In the genomic region with DNA sequence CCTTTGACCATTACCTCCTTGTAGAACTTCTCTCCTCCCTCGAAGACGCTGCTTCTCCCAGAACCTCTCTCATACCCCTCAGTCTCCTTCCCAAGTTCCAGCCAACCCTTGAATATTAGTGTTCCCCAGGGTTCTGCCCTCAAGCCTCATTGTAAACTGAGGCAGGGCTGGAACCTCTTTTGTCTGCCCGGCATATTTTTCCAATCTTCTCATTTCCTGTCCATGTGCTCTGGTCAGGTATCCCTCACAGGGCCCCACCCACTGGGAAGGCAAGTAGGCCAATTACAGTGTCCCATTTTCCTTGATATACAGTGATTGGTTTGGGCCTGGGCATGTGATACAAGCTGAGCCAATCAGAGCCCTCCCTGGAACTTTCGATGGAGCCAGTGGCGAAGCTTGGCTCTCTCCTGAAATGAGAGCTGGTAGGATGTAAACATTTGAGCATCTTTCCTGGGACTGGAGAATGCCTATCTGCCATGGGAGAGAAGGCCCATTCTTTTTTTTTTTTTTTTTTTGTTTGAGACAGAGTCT, we compare ENCODE assay signal across 18 cellular contexts. TPM values are rescaled to one million over a fixed set of nuclear protein-coding genes. Genes with fewer than 3 reads are reported as not detected.
A peak's percentile ranks its signal among the peaks of the same experiment; 100 is the strongest.
DNase-seq lines count a peak whose midpoint lies in the region; ATAC-seq and TF ChIP-seq lines count a peak whose summit lies in the region.
"Had no signal": no experiment of that assay in that cellular context is flagged by ENCODE, and none has a peak within 500 bp of the region (broad histone marks: within the 10 kb centered on the region; RNA-seq: fewer than 3 reads in every experiment).

No MANE protein-coding gene starts in this region.

- no peak for ATAC-seq in activated naive CD4-positive, alpha-beta T cell treated with anti-CD3 and anti-CD28 coated beads, Interleukin-2, amount 50 U/mL, for 72 hours
- no peak for ATAC-seq in stimulated activated memory B cell treated with anti-CD40 and anti-IgM and Interleukin-4, amounts not matched to agents 10 μg/mL and 1 μg/mL and 100 μg/mL, for 72 hours
- ATAC-seq in GM21367 (IDR thresholded peaks at IDR 0.05; ENCODE audit: unreplicated experiment), result no peak
- ATAC-seq: lower lobe of right lung, right cardiac atrium had no signal

- H3K36me3 Mint-ChIP-seq in activated naive CD4-positive, alpha-beta T cell treated with anti-CD3 and anti-CD28 coated beads for 36 hours (ENCODE audit: low read depth), result no peaks in the 10 kb centered on the region
- peaks cover 13 to 17% of the 10 kb centered on the region in 2 donors for H3K36me3 Mint-ChIP-seq in activated naive CD4-positive, alpha-beta T cell treated with anti-CD3 and anti-CD28 coated beads, Interleukin-2, amount 50 U/mL, for 72 hours
- no peaks in the 10 kb centered on the region for H3K36me3 Mint-ChIP-seq in stimulated activated memory B cell treated with anti-CD40 and anti-IgM and Interleukin-4, amounts not matched to agents 10 μg/mL and 1 μg/mL and 100 μg/mL, for 72 hours

- peaks cover 90% of the 10 kb centered on the region for H3K4me1 Mint-ChIP-seq in activated naive CD4-positive, alpha-beta T cell treated with anti-CD3 and anti-CD28 coated beads for 36 hours (ENCODE audit: low read depth)
- H3K4me1 Mint-ChIP-seq in stimulated activated memory B cell treated with anti-CD40 and anti-IgM and Interleukin-4, amounts not matched to agents 10 μg/mL and 1 μg/mL and 100 μg/mL, for 72 hours, result peaks cover 93% of the 10 kb centered on the region

- intact Hi-C loops in activated naive CD4-positive, alpha-beta T cell treated with anti-CD3 and anti-CD28 coated beads for 36 hours (cut with micrococcal nuclease), result loop anchor here (5.0 kb wide), 1 partner anchor 1584 kb away; no protein-coding TSS in a partner anchor

- no peak overlapping the region for H3K4me3 ChIP-seq in HEK293 (ENCODE audit: low read depth, low read length)
- H3K4me3 ChIP-seq: breast epithelium, lower lobe of right lung, SK-N-MC had no signal

- TF ChIP-seq CTCF in HEK293 (tag by site-specific recombination; IDR thresholded peaks at IDR 0.05), result no peak

- POLR2A ChIA-PET in HEK293 (lab: Yijun Ruan, JAX), result no interaction called here

- no peaks in the 10 kb centered on the region for H3K4me1 ChIP-seq in HEK293 (ENCODE audit: control insufficient read depth, insufficient read depth, low read length)

- no peak for DNase-seq in activated naive CD4-positive, alpha-beta T cell treated with anti-CD3 and anti-CD28 coated beads for 36 hours
- DNase-seq in activated naive CD4-positive, alpha-beta T cell (lab: John Stamatoyannopoulos, UW), result no peak
- no peak for DNase-seq in activated naive CD4-positive, alpha-beta T cell treated with anti-CD3 and anti-CD28 coated beads, Interleukin-2, amount 50 U/mL, for 72 hours (ENCODE audit: low spot score in 2 of 2)
- no peak for DNase-seq in AG08396 (ENCODE audit: low spot score)
- DNase-seq in NK-92 treated with Interleukin-12 subunit alpha and Interleukin-12 subunit beta, amount 100 ng/mL, for 24 hours (lab: John Stamatoyannopoulos, UW), result no peak
- DNase-seq: activated T-cell treated with anti-CD3 and anti-CD28 coated beads, Interleukin-2, amount 50 U/mL, for 1 hour; cortex of kidney; GF-D8; H7; lower lobe of right lung; NCI-H1417 treated with DMSO at 0.1 percent for 48 hours; right cardiac atrium; trophoblast cell had no signal

- H3K27ac Mint-ChIP-seq in activated naive CD4-positive, alpha-beta T cell treated with anti-CD3 and anti-CD28 coated beads for 36 hours, result peak overlapping the region; percentile 65
- H3K27ac Mint-ChIP-seq in activated naive CD4-positive, alpha-beta T cell treated with anti-CD3 and anti-CD28 coated beads, Interleukin-2, amount 50 U/mL, for 72 hours, result peak overlapping the region; percentile 12 to 88
- H3K27ac Mint-ChIP-seq in stimulated activated memory B cell treated with anti-CD40 and anti-IgM and Interleukin-4, amounts not matched to agents 10 μg/mL and 1 μg/mL and 100 μg/mL, for 72 hours, result peak overlapping the region; percentile 89

- no peaks in the 10 kb centered on the region for H3K36me3 ChIP-seq in HEK293 (ENCODE audit: control insufficient read depth in 2 of 2, insufficient read depth in 1 of 2, low read length in 2 of 2)
- H3K36me3 ChIP-seq: breast epithelium, lower lobe of right lung had no signal

- CTCF ChIA-PET in activated naive CD4-positive, alpha-beta T cell treated with anti-CD3 and anti-CD28 coated beads for 36 hours (lab: Charles Lee), result no interaction called here
- CTCF ChIA-PET in HEK293 (lab: Yijun Ruan, JAX), result no interaction called here

- no peaks in the 10 kb centered on the region for H3K9me3 ChIP-seq in HEK293 (ENCODE audit: control insufficient read depth, insufficient read depth, low read depth, low read length)
- H3K9me3 ChIP-seq: breast epithelium, lower lobe of right lung had no signal

- peaks cover 2% of the 10 kb centered on the region for H3K9me3 Mint-ChIP-seq in activated naive CD4-positive, alpha-beta T cell treated with anti-CD3 and anti-CD28 coated beads for 36 hours
- H3K9me3 Mint-ChIP-seq in activated naive CD4-positive, alpha-beta T cell treated with anti-CD3 and anti-CD28 coated beads, Interleukin-2, amount 50 U/mL, for 72 hours, result peaks cover 5 to 6% of the 10 kb centered on the region in 2 donors
- H3K9me3 Mint-ChIP-seq in stimulated activated memory B cell treated with anti-CD40 and anti-IgM and Interleukin-4, amounts not matched to agents 10 μg/mL and 1 μg/mL and 100 μg/mL, for 72 hours, result no peaks in the 10 kb centered on the region

- no peak overlapping the region for H3K4me3 Mint-ChIP-seq in activated naive CD4-positive, alpha-beta T cell treated with anti-CD3 and anti-CD28 coated beads for 36 hours
- no peak overlapping the region for H3K4me3 Mint-ChIP-seq in stimulated activated memory B cell treated with anti-CD40 and anti-IgM and Interleukin-4, amounts not matched to agents 10 μg/mL and 1 μg/mL and 100 μg/mL, for 72 hours

- H3K27me3 Mint-ChIP-seq in activated naive CD4-positive, alpha-beta T cell treated with anti-CD3 and anti-CD28 coated beads for 36 hours (ENCODE audit: low read depth), result no peaks in the 10 kb centered on the region
- no peaks in the 10 kb centered on the region for H3K27me3 Mint-ChIP-seq in stimulated activated memory B cell treated with anti-CD40 and anti-IgM and Interleukin-4, amounts not matched to agents 10 μg/mL and 1 μg/mL and 100 μg/mL, for 72 hours

- no peak overlapping the region for H3K27ac ChIP-seq in HEK293 (ENCODE audit: extremely low read depth, low read depth, low read length)
- H3K27ac ChIP-seq: breast epithelium, lower lobe of right lung, SK-N-MC had no signal

TF ChIP-seq in HEK293, 187 proteins besides CTCF, POLR2A, EP300 and RAD21:
- no peak for TF ChIP-seq ZNF623 (tag by site-specific recombination; IDR thresholded peaks at IDR 0.05)
- peak; percentile 43 for TF ChIP-seq SP2 (tag by site-specific recombination; IDR thresholded peaks at IDR 0.05)

RNA-seq across cellular contexts. Expression of gene ID3, which starts 57.1 kb away (rescaled TPM):
- total RNA-seq in activated naive CD4-positive, alpha-beta T cell treated with anti-CD3 and anti-CD28 coated beads for 36 hours, result 10 to 100 TPM; 69.5 to 74.6 TPM
- total RNA-seq in activated naive CD4-positive, alpha-beta T cell treated with anti-CD3 and anti-CD28 coated beads, Interleukin-2, amount 50 U/mL, for 72 hours, result 100 to 1,000 TPM in 1 of 2 donors, 10 to 100 TPM in 1; 31.5 to 290 TPM
